8 cellular contexts compared by ENCODE assay signal in the genomic region with DNA sequence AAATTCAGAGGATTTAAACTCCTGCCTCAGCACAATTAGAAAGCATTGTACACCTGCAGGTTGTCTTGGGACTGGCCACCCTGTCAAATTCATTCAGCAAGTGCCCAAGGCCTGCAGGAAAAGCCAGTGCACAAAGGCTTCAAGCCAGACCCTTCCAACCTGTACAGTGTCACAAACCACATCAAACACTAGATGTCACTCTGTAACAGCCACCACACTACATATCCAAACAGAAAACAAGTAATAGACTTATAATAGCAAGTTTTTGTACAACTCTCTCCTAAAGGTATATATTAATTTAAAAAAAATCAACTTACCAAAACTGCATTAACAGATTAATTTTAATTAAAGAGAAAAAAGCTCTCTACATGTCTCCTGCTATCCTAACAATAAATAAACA. TPM values are rescaled to one million over a fixed set of nuclear protein-coding genes. Genes with fewer than 3 reads are reported as not detected.
DNase-seq lines count a peak whose midpoint lies in the region; ATAC-seq and TF ChIP-seq lines count a peak whose summit lies in the region.

No MANE protein-coding gene starts in this region.

- TF ChIP-seq POLR2A in esophagus squamous epithelium (IDR thresholded peaks at IDR 0.05), result no peak

- TF ChIP-seq CTCF in esophagus squamous epithelium (IDR thresholded peaks at IDR 0.05) (peak in 5 of 6 experiments; percentile 33 to 55 (median 42)), neural progenitor cell (IDR thresholded peaks at IDR 0.05) (peak; percentile 69)

- H3K9me3 ChIP-seq in Karpas-422 (ENCODE audit: low read length), result no peaks in the 10 kb centered on the region
- H3K9me3 ChIP-seq in esophagus squamous epithelium, result no peaks in the 10 kb centered on the region
- no peaks in the 10 kb centered on the region for H3K9me3 ChIP-seq in neural progenitor cell (ENCODE audit: low read depth)

- peak; percentile 54 for ATAC-seq in GM19395 (IDR thresholded peaks at IDR 0.05; ENCODE audit: unreplicated experiment)

- no peak overlapping the region for H3K4me3 ChIP-seq in Karpas-422 (ENCODE audit: low read length)
- H3K4me3 ChIP-seq in esophagus squamous epithelium, result no peak overlapping the region
- H3K4me3 ChIP-seq in neural progenitor cell, result no peak overlapping the region
- no peak overlapping the region for H3K4me3 ChIP-seq in H7 (ENCODE audit: insufficient read depth, low read depth, low read length)

- DNase-seq in COLO668 (lab: John Stamatoyannopoulos, UW; ENCODE audit: unreplicated experiment), result peak; percentile 21
- DNase-seq in Karpas-422, result peak; percentile 77
- DNase-seq in RKO (ENCODE audit: low spot score), result peak; percentile 73
- DNase-seq in esophagus squamous epithelium (lab: John Stamatoyannopoulos, UW), result no peak
- peak; percentile 53 for DNase-seq in neural progenitor cell (ENCODE audit: low spot score)
- DNase-seq in H7, result no peak
- no peak for DNase-seq in T-helper 9 cell

- H3K79me2 ChIP-seq in Karpas-422 (ENCODE audit: low read length) (no peaks in the 10 kb centered on the region), neural progenitor cell (ENCODE audit: low read depth) (no peaks in the 10 kb centered on the region)

- H3K4me1 ChIP-seq in Karpas-422 (ENCODE audit: low read length) (peaks cover 26% of the 10 kb centered on the region), esophagus squamous epithelium (peaks cover 0 to 6% (median 0%) of the 10 kb centered on the region in 3 donors), neural progenitor cell (peaks cover 11% of the 10 kb centered on the region)

- H3K9me3 Mint-ChIP-seq in neural progenitor cell, result no peaks in the 10 kb centered on the region

- H3K4me3 Mint-ChIP-seq in neural progenitor cell, result no peak overlapping the region

- H3K36me3 Mint-ChIP-seq in neural progenitor cell, result no peaks in the 10 kb centered on the region

- H2AFZ ChIP-seq in Karpas-422 (ENCODE audit: low read length) (no peak overlapping the region), neural progenitor cell (replicated peaks) (no peak overlapping the region)

- H3K9ac ChIP-seq in Karpas-422 (ENCODE audit: low read length) (no peak overlapping the region), neural progenitor cell (no peak overlapping the region)

- H3K27me3 Mint-ChIP-seq in neural progenitor cell (ENCODE audit: insufficient read depth, low read depth), result no peaks in the 10 kb centered on the region

- H3K4me2 ChIP-seq in Karpas-422 (ENCODE audit: low read depth, low read length, poor library complexity, severe bottlenecking) (no peak overlapping the region), neural progenitor cell (no peak overlapping the region)

- peak overlapping the region; percentile 35 for H3K27ac Mint-ChIP-seq in neural progenitor cell

- intact Hi-C loops in esophagus squamous epithelium (cut with DNase I), result loop anchor here (10.0 kb wide), 1 partner anchor 160 kb away; no protein-coding TSS in a partner anchor

- peaks cover 13% of the 10 kb centered on the region for H3K4me1 Mint-ChIP-seq in neural progenitor cell

- H3K27ac ChIP-seq in Karpas-422 (ENCODE audit: low read length), result no peak overlapping the region
- H3K27ac ChIP-seq in esophagus squamous epithelium, result no peak overlapping the region
- no peak overlapping the region for H3K27ac ChIP-seq in neural progenitor cell

- H4K20me1 ChIP-seq in Karpas-422 (ENCODE audit: insufficient read depth, low read depth, low read length), result no peaks in the 10 kb centered on the region
- H4K20me1 ChIP-seq in neural progenitor cell (ENCODE audit: low read depth), result peaks cover 8% of the 10 kb centered on the region

- H3K27me3 ChIP-seq in Karpas-422 (ENCODE audit: low read length) (no peaks in the 10 kb centered on the region), esophagus squamous epithelium (no peaks in the 10 kb centered on the region), neural progenitor cell (no peaks in the 10 kb centered on the region), H7 (ENCODE audit: control insufficient read depth, insufficient read depth, low read length) (no peaks in the 10 kb centered on the region)

- no peaks in the 10 kb centered on the region for H3K9me2 ChIP-seq in Karpas-422 (replicated peaks; ENCODE audit: insufficient read depth, low read length)

- H3K36me3 ChIP-seq in Karpas-422 (ENCODE audit: insufficient read depth, low read length) (no peaks in the 10 kb centered on the region), esophagus squamous epithelium (peaks cover 0 to 6% (median 0%) of the 10 kb centered on the region in 3 donors), neural progenitor cell (no peaks in the 10 kb centered on the region), H7 (replicated peaks; ENCODE audit: control insufficient read depth, insufficient read depth, low read length) (no peaks in the 10 kb centered on the region)

- no peaks in the 10 kb centered on the region for H3F3A ChIP-seq in neural progenitor cell (ENCODE audit: low read depth)

RNA-seq across cellular contexts. Expression of a gene that starts 47.6 kb away (rescaled TPM):
- 6.3 and 6.5 TPM in 2 replicates for total RNA-seq in Karpas-422 (2014; rRNA removed; shearing (Covaris generic); ENCODE audit: low replicate concordance)
- 10 to 100 TPM; 13.3 to 29.8 (median 23.6) TPM for total RNA-seq in esophagus squamous epithelium
- total RNA-seq in neural progenitor cell (ENCODE audit: low replicate concordance), result 22.8 and 25.9 TPM in 2 replicates
- 5.5 and 6.1 TPM in 2 replicates for total RNA-seq in H7 (2014; rRNA removed; shearing (Covaris generic))

Comparison
In these comparisons a context has a peak if more than half of its experiments do, and no peak if none do; other contexts are left out.
1. DNase-seq: peak in COLO668 (single experiment), Karpas-422 (single experiment), RKO (single experiment) and neural progenitor cell (single experiment); none in esophagus squamous epithelium (single experiment), H7 (single experiment) and T-helper 9 cell (single experiment).